ENCODE assay signal across 25 cellular contexts in genomic region chr2:197846789-197847188, GRCh38. TPM values are rescaled to one million over a fixed set of nuclear protein-coding genes. Genes with fewer than 3 reads are reported as not detected.
DNase-seq lines count a peak whose midpoint lies in the region; ATAC-seq, FAIRE-seq and TF ChIP-seq lines count a peak whose summit lies in the region.
"Had no signal": no experiment of that assay in that cellular context is flagged by ENCODE, and none has a peak within 500 bp of the region (broad histone marks: within the 10 kb centered on the region; RNA-seq: fewer than 3 reads in every experiment).

No MANE protein-coding gene starts in this region.

- 93 to 94% methylated on average over 1 of the region's 1 CpG for WGBS in GM23248 (ENCODE audit: low coverage in 1 of 2, low lambda C conversion rate in 2 of 2, missing lambda C conversion rate in 2 of 2), 2 experiments

- peak overlapping the region; percentile 21 for H3K27ac Mint-ChIP-seq in astrocyte (ENCODE audit: unreplicated experiment)
- H3K27ac Mint-ChIP-seq in stimulated activated effector memory CD8-positive, alpha-beta T cell treated with anti-CD3 and anti-CD28 coated beads, Interleukin-12 subunit alpha, Interleukin-12 subunit beta, amount 100 ng/mL, for 72 hours = no peak overlapping the region
- H3K27ac Mint-ChIP-seq: activated CD4-positive, alpha-beta memory T cell treated with anti-CD3 and anti-CD28 coated beads for 36 hours; endodermal cell; nephron had no signal

- no peaks in the 10 kb centered on the region for H3K79me2 ChIP-seq in GM23248 (ENCODE audit: insufficient read depth)
- H3K79me2 ChIP-seq in astrocyte (ENCODE audit: insufficient read depth, low read length) = no peaks in the 10 kb centered on the region

- H3F3A ChIP-seq in GM23248 (ENCODE audit: insufficient read depth) = no peaks in the 10 kb centered on the region

- no peak overlapping the region for H3K4me3 Mint-ChIP-seq in astrocyte (ENCODE audit: unreplicated experiment)
- H3K4me3 Mint-ChIP-seq in stimulated activated effector memory CD8-positive, alpha-beta T cell treated with anti-CD3 and anti-CD28 coated beads, Interleukin-12 subunit alpha, Interleukin-12 subunit beta, amount 100 ng/mL, for 72 hours = no peak overlapping the region
- H3K4me3 Mint-ChIP-seq: activated CD4-positive, alpha-beta memory T cell treated with anti-CD3 and anti-CD28 coated beads for 36 hours; endodermal cell; nephron had no signal

- H3K36me3 Mint-ChIP-seq in astrocyte (ENCODE audit: low read depth, unreplicated experiment) = no peaks in the 10 kb centered on the region
- H3K36me3 Mint-ChIP-seq in stimulated activated effector memory CD8-positive, alpha-beta T cell treated with anti-CD3 and anti-CD28 coated beads, Interleukin-12 subunit alpha, Interleukin-12 subunit beta, amount 100 ng/mL, for 72 hours = no peaks in the 10 kb centered on the region
- H3K36me3 Mint-ChIP-seq: activated CD4-positive, alpha-beta memory T cell treated with anti-CD3 and anti-CD28 coated beads for 36 hours; CD8-positive, alpha-beta T cell had no signal

- DNase-seq in AG04449 (ENCODE audit: low read depth, low spot score) (peak; percentile 52), GM23248 (peak; percentile 37), astrocyte (ENCODE audit: low read depth) (peak; percentile 70), left lung (no peak), kidney glomerular epithelial cell (lab: John Stamatoyannopoulos, UW) (no peak), NCI-H2171 treated with DMSO at 0.1 percent for 48 hours (lab: John Stamatoyannopoulos, UW) (no peak), Ammon's horn (ENCODE audit: low spot score) (no peak)
- no peak for DNase-seq in stimulated activated effector memory CD8-positive, alpha-beta T cell treated with anti-CD3 and anti-CD28 coated beads, Interleukin-12 subunit alpha, Interleukin-12 subunit beta, amount 100 ng/mL, for 72 hours (ENCODE audit: low spot score in 2 of 2)
- DNase-seq: activated CD4-positive, alpha-beta memory T cell treated with anti-CD3 and anti-CD28 coated beads for 36 hours; activated gamma-delta T cell; aorta; CD8-positive, alpha-beta T cell; DMS53; endodermal cell; heart left ventricle; left colon; midbrain; NCI-H146; NCI-H69; pancreas had no signal

- in situ Hi-C loops in GM23248 (cut with MboI) = no loop called here

- H3K27me3 ChIP-seq in GM23248 (replicated peaks; ENCODE audit: insufficient read depth) = no peaks in the 10 kb centered on the region
- H3K27me3 ChIP-seq in astrocyte (ENCODE audit: insufficient read depth, low read length) = peaks cover 2% of the 10 kb centered on the region
- no peaks in the 10 kb centered on the region for H3K27me3 ChIP-seq in left lung
- H3K27me3 ChIP-seq: heart left ventricle, pancreas, right atrium auricular region had no signal

- H3K36me3 ChIP-seq in GM23248 (ENCODE audit: low read depth) (no peaks in the 10 kb centered on the region), astrocyte (ENCODE audit: insufficient read depth, low read length) (no peaks in the 10 kb centered on the region), left lung (no peaks in the 10 kb centered on the region)
- H3K36me3 ChIP-seq: heart left ventricle, pancreas, right atrium auricular region had no signal

- intact Hi-C loops in left lung (cut with DNase I) = no loop called here

- H3K27me3 Mint-ChIP-seq in astrocyte (ENCODE audit: low read depth, unreplicated experiment) = peaks cover 9% of the 10 kb centered on the region
- H3K27me3 Mint-ChIP-seq: activated CD4-positive, alpha-beta memory T cell treated with anti-CD3 and anti-CD28 coated beads for 36 hours had no signal

- POLR2A ChIA-PET in AG04449 (lab: Yijun Ruan, JAX) = no interaction called here

- H2AFZ ChIP-seq in GM23248 = no peak overlapping the region
- no peak overlapping the region for H2AFZ ChIP-seq in astrocyte (ENCODE audit: low read depth, low read length)

- H3K9ac ChIP-seq in GM23248 (no peak overlapping the region), astrocyte (ENCODE audit: low read length) (no peak overlapping the region)

- H3K27ac ChIP-seq in GM23248 = no peak overlapping the region
- H3K27ac ChIP-seq in astrocyte (ENCODE audit: low read depth, low read length) = peak overlapping the region; percentile 4
- H3K27ac ChIP-seq in left lung = peak overlapping the region in 1 of 2 donors; percentile 40
- H3K27ac ChIP-seq: pancreas, RWPE1, SK-N-MC had no signal

- H3K9me3 Mint-ChIP-seq in astrocyte (ENCODE audit: unreplicated experiment) = peaks cover 2% of the 10 kb centered on the region
- H3K9me3 Mint-ChIP-seq in stimulated activated effector memory CD8-positive, alpha-beta T cell treated with anti-CD3 and anti-CD28 coated beads, Interleukin-12 subunit alpha, Interleukin-12 subunit beta, amount 100 ng/mL, for 72 hours = no peaks in the 10 kb centered on the region
- H3K9me3 Mint-ChIP-seq: activated CD4-positive, alpha-beta memory T cell treated with anti-CD3 and anti-CD28 coated beads for 36 hours; CD8-positive, alpha-beta T cell; endodermal cell had no signal

- H3K4me3 ChIP-seq in AG04449 (ENCODE audit: low read depth, low read length) (no peak overlapping the region), GM23248 (no peak overlapping the region), astrocyte (ENCODE audit: insufficient read depth, low read depth, low read length) (no peak overlapping the region), left lung (no peak overlapping the region)
- H3K4me3 ChIP-seq: heart left ventricle, K562, pancreas, right atrium auricular region, SK-N-MC had no signal

- FAIRE-seq in astrocyte (lab: Jason Lieb, UNC) = no peak
- FAIRE-seq: K562, pancreas had no signal

- ATAC-seq in left lung = peak; percentile 83
- ATAC-seq in stimulated activated effector memory CD8-positive, alpha-beta T cell treated with anti-CD3 and anti-CD28 coated beads, Interleukin-12 subunit alpha, Interleukin-12 subunit beta, amount 100 ng/mL, for 72 hours = no peak
- ATAC-seq: CD8-positive, alpha-beta T cell; heart left ventricle; K562; left colon; pancreas had no signal

- no peaks in the 10 kb centered on the region for H4K20me1 ChIP-seq in GM23248 (ENCODE audit: insufficient read depth)
- no peaks in the 10 kb centered on the region for H4K20me1 ChIP-seq in astrocyte (ENCODE audit: insufficient read depth, low read length)

- H3K9me3 ChIP-seq in GM23248 (ENCODE audit: low read depth) (no peaks in the 10 kb centered on the region), astrocyte (ENCODE audit: insufficient read depth, low read depth, low read length) (no peaks in the 10 kb centered on the region), left lung (no peaks in the 10 kb centered on the region)
- H3K9me3 ChIP-seq: heart left ventricle, pancreas, right atrium auricular region had no signal

- H3K4me1 ChIP-seq in GM23248 (ENCODE audit: insufficient read depth) = peaks cover 14% of the 10 kb centered on the region
- H3K4me1 ChIP-seq in astrocyte (ENCODE audit: insufficient read depth, low read length) = peaks cover 7% of the 10 kb centered on the region
- H3K4me1 ChIP-seq in left lung = no peaks in the 10 kb centered on the region
- H3K4me1 ChIP-seq: pancreas had no signal

- H3K4me2 ChIP-seq in GM23248 (ENCODE audit: unreplicated experiment) (peak overlapping the region; percentile 5), astrocyte (ENCODE audit: low read length) (peak overlapping the region; percentile 21)

- CTCF ChIA-PET in AG04449 (lab: Yijun Ruan, JAX) = interaction anchor here (1.2 to 1.3 kb wide), 2 partner anchors 9 to 32 kb away, joined by 3 to 4 read pairs; no protein-coding TSS in a partner anchor

- TF ChIP-seq CTCF in AG04449 (IDR thresholded peaks at IDR 0.05; ENCODE audit: insufficient read depth, low read length, missing control alignments) (no peak), astrocyte (IDR thresholded peaks at IDR 0.05; ENCODE audit: insufficient read depth, low read depth, low read length) (no peak), left lung (IDR thresholded peaks at IDR 0.05) (no peak)

- H3K4me1 Mint-ChIP-seq in astrocyte (ENCODE audit: low read depth, unreplicated experiment) = peaks cover 17% of the 10 kb centered on the region
- peaks cover 4% of the 10 kb centered on the region for H3K4me1 Mint-ChIP-seq in stimulated activated effector memory CD8-positive, alpha-beta T cell treated with anti-CD3 and anti-CD28 coated beads, Interleukin-12 subunit alpha, Interleukin-12 subunit beta, amount 100 ng/mL, for 72 hours

- H3K9me2 ChIP-seq in GM23248 (ENCODE audit: insufficient read depth) = no peaks in the 10 kb centered on the region

RNA-seq across cellular contexts. Expression of gene PLCL1, which starts 42.4 kb away (rescaled TPM):
- 2.3 TPM in 2 replicates for total RNA-seq in GM23248 (2014; rRNA removed; shearing (Covaris generic))
- 0.44 and 0.80 TPM in 2 replicates for polyA plus RNA-seq in GM23248 (2016; fragmentation: Nextera tagmentation; extraction: Ambion mirVana)
- total RNA-seq in astrocyte (0.84 and 1.6 TPM in 2 replicates), left lung (1 to 10 TPM; 3.4 to 3.9 TPM)

Comparison
In these comparisons a context has a peak if more than half of its experiments do, and no peak if none do; other contexts are left out.
1. DNase-seq: peak in AG04449 (single experiment), GM23248 (single experiment) and astrocyte (single experiment); none in left lung (0 of 2), stimulated activated effector memory CD8-positive, alpha-beta T cell treated with anti-CD3 and anti-CD28 coated beads, Interleukin-12 subunit alpha, Interleukin-12 subunit beta, amount 100 ng/mL, for 72 hours (0 of 2), kidney glomerular epithelial cell (single experiment), NCI-H2171 treated with DMSO at 0.1 percent for 48 hours (single experiment) and Ammon's horn (single experiment).